ENCODE assay signal across 2 cellular contexts in genomic region chr5:66171349-66172344, GRCh38.
A peak's percentile ranks its signal among the peaks of the same experiment; 100 is the strongest.
TF ChIP-seq lines count a peak whose summit lies in the region.

No MANE protein-coding gene starts in this region.

TF ChIP-seq in SK-N-SH, 30 proteins besides CTCF, POLR2A, EP300 and RAD21 (continued from another document):
- TF ChIP-seq ZBTB33 (IDR thresholded peaks at IDR 0.05; ENCODE audit: borderline replicate concordance, low read depth) (no peak), PBX3 (IDR thresholded peaks at IDR 0.05) (peak; percentile 57), SMC3 (IDR thresholded peaks at IDR 0.05; ENCODE audit: low read depth, low read length) (peak; percentile 14; the same call in 1 of the 2 replicates), MAX (IDR thresholded peaks at IDR 0.05; ENCODE audit: low read depth) (no peak), FOXM1 (IDR thresholded peaks at IDR 0.05; ENCODE audit: low read depth) (no peak), MXI1 (IDR thresholded peaks at IDR 0.05; ENCODE audit: low read depth, low read length) (no peak), JUND (IDR thresholded peaks at IDR 0.05) (no peak), RFX5 (IDR thresholded peaks at IDR 0.05; ENCODE audit: low read length) (no peak)

TF ChIP-seq in K562, 482 proteins besides CTCF, POLR2A, EP300 and RAD21 (continued from another document):
- TF ChIP-seq ETS1 (conservative IDR thresholded peaks at IDR 0.05; ENCODE audit: control insufficient read depth, low read depth, low read length) (no peak), RCOR1 (IDR thresholded peaks at IDR 0.05; ENCODE audit: borderline replicate concordance in 1 of 2, low read depth in 2 of 2, low read length in 2 of 2) (peak in 1 of 2 experiments; percentile 43; a peak in 1 of 4 replicates), ARID3A (IDR thresholded peaks at IDR 0.05; ENCODE audit: borderline replicate concordance, low read depth, low read length) (peak; percentile 74; the same call in 1 of the 2 replicates), ZFX (CRISPR knock-in tag; IDR thresholded peaks at IDR 0.05) (no peak), ZBTB11 (CRISPR knock-in tag; IDR thresholded peaks at IDR 0.05) (no peak)
TF ChIP-seq in K562: peak in this region for 7.
